Comparison of ENCODE assay signal across 1 cellular context in genomic region chr3:8442993-8443670, GRCh38.
TF ChIP-seq lines count a peak whose summit lies in the region.

No MANE protein-coding gene starts in this region.

TF ChIP-seq in HepG2, 621 proteins besides CTCF, POLR2A, EP300 and RAD21 (continued from another document and continues in another):
- TF ChIP-seq ATF3 (CRISPR knock-in tag; IDR thresholded peaks at IDR 0.05) (no peak), BHLHE40 (IDR thresholded peaks at IDR 0.05; ENCODE audit: low read length) (peak; percentile 42; the same call in 1 of the 2 replicates), BCLAF1 (IDR thresholded peaks at IDR 0.05) (no peak), KAT7 (CRISPR knock-in tag; IDR thresholded peaks at IDR 0.05; ENCODE audit: borderline replicate concordance) (no peak), DZIP1 (CRISPR knock-in tag; IDR thresholded peaks at IDR 0.05) (no peak), TARDBP (CRISPR knock-in tag; IDR thresholded peaks at IDR 0.05) (no peak), ZNF232 (CRISPR knock-in tag; IDR thresholded peaks at IDR 0.05; ENCODE audit: borderline replicate concordance) (no peak), ZNF775 (CRISPR knock-in tag; IDR thresholded peaks at IDR 0.05; ENCODE audit: borderline replicate concordance) (no peak), THAP11 (CRISPR knock-in tag; IDR thresholded peaks at IDR 0.05) (no peak), ZIK1 (CRISPR knock-in tag; IDR thresholded peaks at IDR 0.05; ENCODE audit: borderline replicate concordance, low read depth) (no peak), MLXIP (CRISPR knock-in tag; IDR thresholded peaks at IDR 0.05; ENCODE audit: borderline replicate concordance) (no peak), WIZ (CRISPR knock-in tag; IDR thresholded peaks at IDR 0.05) (no peak), ZMYM2 (CRISPR knock-in tag; IDR thresholded peaks at IDR 0.05) (no peak), PAX8 (CRISPR knock-in tag; IDR thresholded peaks at IDR 0.05; ENCODE audit: borderline replicate concordance) (no peak), ZNF841 (CRISPR knock-in tag; IDR thresholded peaks at IDR 0.05; ENCODE audit: borderline replicate concordance) (no peak), NFYB (CRISPR knock-in tag; IDR thresholded peaks at IDR 0.05) (no peak), CCAR2 (optimal IDR thresholded peaks at IDR 0.05; ENCODE audit: low read depth, low read length) (no peak), RXRA (CRISPR knock-in tag; IDR thresholded peaks at IDR 0.05) (peak; percentile 64; the same call in 1 of the 2 replicates), REL (CRISPR knock-in tag; conservative IDR thresholded peaks at IDR 0.05) (no peak), SKI (IDR thresholded peaks at IDR 0.05; ENCODE audit: partially characterized antibody) (peak; percentile 85), ARID5B (CRISPR knock-in tag; IDR thresholded peaks at IDR 0.05) (peak; percentile 12; the same call in 1 of the 2 replicates), TBL1XR1 (IDR thresholded peaks at IDR 0.05; ENCODE audit: borderline replicate concordance, low read length, partially characterized antibody) (peak; percentile 39), ZNF530 (CRISPR knock-in tag; IDR thresholded peaks at IDR 0.05; ENCODE audit: low read depth) (no peak), STAT6 (CRISPR knock-in tag; IDR thresholded peaks at IDR 0.05; ENCODE audit: borderline replicate concordance) (no peak), BCL6 (CRISPR knock-in tag; IDR thresholded peaks at IDR 0.05) (0 out of 2 replicates have a peak, but pooled peaks have one; percentile 24), ARHGAP35 (CRISPR knock-in tag; IDR thresholded peaks at IDR 0.05; ENCODE audit: borderline replicate concordance) (no peak), YEATS2 (CRISPR knock-in tag; IDR thresholded peaks at IDR 0.05; ENCODE audit: borderline replicate concordance) (no peak)
- TF ChIP-seq, protein P1, sequence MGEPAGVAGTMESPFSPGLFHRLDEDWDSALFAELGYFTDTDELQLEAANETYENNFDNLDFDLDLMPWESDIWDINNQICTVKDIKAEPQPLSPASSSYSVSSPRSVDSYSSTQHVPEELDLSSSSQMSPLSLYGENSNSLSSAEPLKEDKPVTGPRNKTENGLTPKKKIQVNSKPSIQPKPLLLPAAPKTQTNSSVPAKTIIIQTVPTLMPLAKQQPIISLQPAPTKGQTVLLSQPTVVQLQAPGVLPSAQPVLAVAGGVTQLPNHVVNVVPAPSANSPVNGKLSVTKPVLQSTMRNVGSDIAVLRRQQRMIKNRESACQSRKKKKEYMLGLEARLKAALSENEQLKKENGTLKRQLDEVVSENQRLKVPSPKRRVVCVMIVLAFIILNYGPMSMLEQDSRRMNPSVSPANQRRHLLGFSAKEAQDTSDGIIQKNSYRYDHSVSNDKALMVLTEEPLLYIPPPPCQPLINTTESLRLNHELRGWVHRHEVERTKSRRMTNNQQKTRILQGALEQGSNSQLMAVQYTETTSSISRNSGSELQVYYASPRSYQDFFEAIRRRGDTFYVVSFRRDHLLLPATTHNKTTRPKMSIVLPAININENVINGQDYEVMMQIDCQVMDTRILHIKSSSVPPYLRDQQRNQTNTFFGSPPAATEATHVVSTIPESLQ (CRISPR knock-in tag; conservative IDR thresholded peaks at IDR 0.05), result no peak
- TF ChIP-seq, protein P2, sequence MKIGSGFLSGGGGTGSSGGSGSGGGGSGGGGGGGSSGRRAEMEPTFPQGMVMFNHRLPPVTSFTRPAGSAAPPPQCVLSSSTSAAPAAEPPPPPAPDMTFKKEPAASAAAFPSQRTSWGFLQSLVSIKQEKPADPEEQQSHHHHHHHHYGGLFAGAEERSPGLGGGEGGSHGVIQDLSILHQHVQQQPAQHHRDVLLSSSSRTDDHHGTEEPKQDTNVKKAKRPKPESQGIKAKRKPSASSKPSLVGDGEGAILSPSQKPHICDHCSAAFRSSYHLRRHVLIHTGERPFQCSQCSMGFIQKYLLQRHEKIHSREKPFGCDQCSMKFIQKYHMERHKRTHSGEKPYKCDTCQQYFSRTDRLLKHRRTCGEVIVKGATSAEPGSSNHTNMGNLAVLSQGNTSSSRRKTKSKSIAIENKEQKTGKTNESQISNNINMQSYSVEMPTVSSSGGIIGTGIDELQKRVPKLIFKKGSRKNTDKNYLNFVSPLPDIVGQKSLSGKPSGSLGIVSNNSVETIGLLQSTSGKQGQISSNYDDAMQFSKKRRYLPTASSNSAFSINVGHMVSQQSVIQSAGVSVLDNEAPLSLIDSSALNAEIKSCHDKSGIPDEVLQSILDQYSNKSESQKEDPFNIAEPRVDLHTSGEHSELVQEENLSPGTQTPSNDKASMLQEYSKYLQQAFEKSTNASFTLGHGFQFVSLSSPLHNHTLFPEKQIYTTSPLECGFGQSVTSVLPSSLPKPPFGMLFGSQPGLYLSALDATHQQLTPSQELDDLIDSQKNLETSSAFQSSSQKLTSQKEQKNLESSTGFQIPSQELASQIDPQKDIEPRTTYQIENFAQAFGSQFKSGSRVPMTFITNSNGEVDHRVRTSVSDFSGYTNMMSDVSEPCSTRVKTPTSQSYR (CRISPR knock-in tag; IDR thresholded peaks at IDR 0.05; ENCODE audit: borderline replicate concordance), result no peak
- TF ChIP-seq, protein P3, sequence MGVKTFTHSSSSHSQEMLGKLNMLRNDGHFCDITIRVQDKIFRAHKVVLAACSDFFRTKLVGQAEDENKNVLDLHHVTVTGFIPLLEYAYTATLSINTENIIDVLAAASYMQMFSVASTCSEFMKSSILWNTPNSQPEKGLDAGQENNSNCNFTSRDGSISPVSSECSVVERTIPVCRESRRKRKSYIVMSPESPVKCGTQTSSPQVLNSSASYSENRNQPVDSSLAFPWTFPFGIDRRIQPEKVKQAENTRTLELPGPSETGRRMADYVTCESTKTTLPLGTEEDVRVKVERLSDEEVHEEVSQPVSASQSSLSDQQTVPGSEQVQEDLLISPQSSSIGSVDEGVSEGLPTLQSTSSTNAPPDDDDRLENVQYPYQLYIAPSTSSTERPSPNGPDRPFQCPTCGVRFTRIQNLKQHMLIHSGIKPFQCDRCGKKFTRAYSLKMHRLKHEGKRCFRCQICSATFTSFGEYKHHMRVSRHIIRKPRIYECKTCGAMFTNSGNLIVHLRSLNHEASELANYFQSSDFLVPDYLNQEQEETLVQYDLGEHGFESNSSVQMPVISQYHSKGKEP (CRISPR knock-in tag; IDR thresholded peaks at IDR 0.05), result no peak
- TF ChIP-seq, protein P4, sequence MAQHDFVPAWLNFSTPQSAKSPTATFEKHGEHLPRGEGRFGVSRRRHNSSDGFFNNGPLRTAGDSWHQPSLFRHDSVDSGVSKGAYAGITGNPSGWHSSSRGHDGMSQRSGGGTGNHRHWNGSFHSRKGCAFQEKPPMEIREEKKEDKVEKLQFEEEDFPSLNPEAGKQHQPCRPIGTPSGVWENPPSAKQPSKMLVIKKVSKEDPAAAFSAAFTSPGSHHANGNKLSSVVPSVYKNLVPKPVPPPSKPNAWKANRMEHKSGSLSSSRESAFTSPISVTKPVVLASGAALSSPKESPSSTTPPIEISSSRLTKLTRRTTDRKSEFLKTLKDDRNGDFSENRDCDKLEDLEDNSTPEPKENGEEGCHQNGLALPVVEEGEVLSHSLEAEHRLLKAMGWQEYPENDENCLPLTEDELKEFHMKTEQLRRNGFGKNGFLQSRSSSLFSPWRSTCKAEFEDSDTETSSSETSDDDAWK (CRISPR knock-in tag; IDR thresholded peaks at IDR 0.05), result no peak
